In genomic region chr18:37537868-37538525, GRCh38 we compare ENCODE assay signal across 9 cellular contexts. TPM values are rescaled to one million over a fixed set of nuclear protein-coding genes. Genes with fewer than 3 reads are reported as not detected.
DNase-seq lines count a peak whose midpoint lies in the region; ATAC-seq and TF ChIP-seq lines count a peak whose summit lies in the region.
"Had no signal": no experiment of that assay in that cellular context is flagged by ENCODE, and none has a peak within 500 bp of the region (broad histone marks: within the 10 kb centered on the region; RNA-seq: fewer than 3 reads in every experiment).

No MANE protein-coding gene starts in this region.

- TF ChIP-seq CTCF in C4-2B (conservative IDR thresholded peaks at IDR 0.05): peak; percentile 86
- TF ChIP-seq CTCF in foreskin fibroblast (IDR thresholded peaks at IDR 0.05; ENCODE audit: low read depth, low read length): peak; percentile 88
- TF ChIP-seq CTCF in omental fat pad (IDR thresholded peaks at IDR 0.05): peak in 1 of 3 donors; percentile 74

- DNase-seq in NCI-H460 (ENCODE audit: extremely low read depth, low read depth) (peak; percentile 38), activated T-cell treated with anti-CD3 and anti-CD28 coated beads for 48 hours (ENCODE audit: low read depth) (peak; percentile 51), foreskin fibroblast (peak; percentile 56 to 86), omental fat pad (ENCODE audit: low spot score) (peak; percentile 60), aorta (peak; percentile 74 to 92)

- H3K27ac ChIP-seq in C4-2B (no peak overlapping the region), aorta (ENCODE audit: low read depth in 1 of 2, low read length in 2 of 2) (no peak overlapping the region)

- H3K4me3 ChIP-seq in foreskin fibroblast (ENCODE audit: low read depth in 1 of 2, low read length in 2 of 2) (no peak overlapping the region), aorta (ENCODE audit: low read length in 2 of 2) (no peak overlapping the region)

- no peaks in the 10 kb centered on the region for H3K9me3 ChIP-seq in aorta (ENCODE audit: control insufficient read depth, low read length)

- H3K27me3 ChIP-seq in aorta (ENCODE audit: control insufficient read depth in 1 of 2, insufficient read depth in 2 of 2, low read length in 1 of 2): no peaks in the 10 kb centered on the region

- ATAC-seq in GM18907 (IDR thresholded peaks at IDR 0.05; ENCODE audit: unreplicated experiment) (peak; percentile 91), HG03108 (IDR thresholded peaks at IDR 0.05; ENCODE audit: unreplicated experiment) (peak; percentile 79), omental fat pad (ENCODE audit: low FRiP score) (peak; percentile 59), aorta (ENCODE audit: low FRiP score) (peak; percentile 81)

- 14% methylated on average over 23 of the region's 23 CpGs for WGBS in aorta, 2 donors

- no peaks in the 10 kb centered on the region for H3K36me3 ChIP-seq in aorta (ENCODE audit: control insufficient read depth in 1 of 2, insufficient read depth in 2 of 2, low read length in 1 of 2)

- intact Hi-C loops in aorta (cut with DNase I): loop anchor here (1.0 to 5.0 kb wide), 4 partner anchors 91 to 196 kb away; no protein-coding TSS in a partner anchor

- no peaks in the 10 kb centered on the region for H3K4me1 ChIP-seq in aorta (ENCODE audit: control insufficient read depth in 1 of 2, insufficient read depth in 2 of 2, low read length in 2 of 2)

RNA-seq across cellular contexts. Expression of gene CELF4, which starts 27.6 kb away (rescaled TPM):
- total RNA-seq in NCI-H460 (2014; rRNA removed; shearing (Covaris generic)): 0.15 TPM in 1 of 2 replicates, not detected in the other
- polyA plus RNA-seq in NCI-H460 (2014; cell fraction: nucleus; rRNA removed): not detected in 2 replicates
- total RNA-seq in omental fat pad: under 1 TPM in 2 of 4 donors, not detected in 2; 0.37 to 0.47 TPM
- total RNA-seq in aorta: not detected
- polyA plus RNA-seq in aorta: under 1 TPM in 1 of 2 donors, not detected in 1; 0.51 TPM
- total RNA-seq: T-cell had no signal
